ENCODE assay signal across 9 cellular contexts in the genomic region with DNA sequence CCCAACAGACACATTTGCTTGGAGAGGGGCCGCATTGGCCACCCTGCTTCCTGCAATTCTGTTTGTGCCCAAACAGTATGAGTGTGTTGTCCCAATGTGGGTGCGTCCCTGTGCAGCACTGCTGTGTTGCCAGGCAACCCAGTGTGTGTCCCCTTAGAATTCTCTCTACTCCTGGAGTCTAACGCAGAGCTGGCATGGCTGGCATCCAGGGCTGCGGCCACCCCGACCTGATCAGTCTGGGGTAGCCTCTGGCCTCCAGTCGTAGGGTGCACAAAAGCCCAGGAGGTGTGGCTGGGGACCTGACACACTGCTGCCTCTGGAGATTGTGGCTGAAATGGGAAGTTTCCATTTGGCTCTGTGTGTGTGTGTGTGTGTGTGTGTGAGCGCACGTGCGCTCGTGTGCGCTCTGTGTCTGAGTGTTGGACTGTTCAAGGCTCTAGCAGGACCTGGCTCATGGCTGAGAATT. TPM values are rescaled to one million over a fixed set of nuclear protein-coding genes. Genes with fewer than 3 reads are reported as not detected.
DNase-seq lines count a peak whose midpoint lies in the region; ATAC-seq, FAIRE-seq and TF ChIP-seq lines count a peak whose summit lies in the region.
"Had no signal": no experiment of that assay in that cellular context is flagged by ENCODE, and none has a peak within 500 bp of the region (broad histone marks: within the 10 kb centered on the region; RNA-seq: fewer than 3 reads in every experiment).

No MANE protein-coding gene starts in this region.

- H3K27ac ChIP-seq in GM12878 (ENCODE audit: control insufficient read depth, insufficient read depth) (no peak overlapping the region), layer of hippocampus (ENCODE audit: low read depth, low read length) (peak overlapping the region; percentile 64), suprapubic skin (peak overlapping the region; percentile 94)

- no peak overlapping the region for H2AFZ ChIP-seq in GM12878 (ENCODE audit: control insufficient read depth, low read depth, low read length)

- intact Hi-C loops in GM12878 (cut with micrococcal nuclease; ENCODE audit: unreplicated experiment) = no loop called here

- FAIRE-seq in GM12878 (lab: Jason Lieb, UNC) = no peak

- H3K36me3 ChIP-seq in GM12878 (ENCODE audit: control insufficient read depth in 2 of 2, insufficient read depth in 2 of 2, low read length in 1 of 2) = no peaks in the 10 kb centered on the region
- H3K36me3 ChIP-seq in suprapubic skin = no peaks in the 10 kb centered on the region

- RAD21 ChIA-PET in GM12878 (lab: Charles Lee; ENCODE audit: unreplicated experiment) = interaction anchor here (2.0 to 2.4 kb wide), 2 partner anchors 32 to 74 kb away, joined by 7 to 18 read pairs; no protein-coding TSS in a partner anchor

- no peaks in the 10 kb centered on the region for H3K79me2 ChIP-seq in GM12878 (ENCODE audit: control insufficient read depth, insufficient read depth, low read length)

- WGBS in GM12878 (ENCODE audit: insufficient coverage, insufficient replicate concordance, low lambda C conversion rate, missing lambda C conversion rate) = 46% methylated on average over 11 of the region's 11 CpGs
- 28% methylated on average over 10 of the region's 11 CpGs for WGBS in suprapubic skin

- H3K4me2 ChIP-seq in GM12878 (ENCODE audit: control insufficient read depth, insufficient read depth) = no peak overlapping the region

- no peaks in the 10 kb centered on the region for H4K20me1 ChIP-seq in GM12878 (ENCODE audit: control insufficient read depth, insufficient read depth)

- H3K4me3 ChIP-seq in NB4 (ENCODE audit: low read depth, low read length) (no peak overlapping the region), GM12878 (no peak overlapping the region), suprapubic skin (no peak overlapping the region)

- no peak for TF ChIP-seq EP300 in GM12878 (IDR thresholded peaks at IDR 0.05; ENCODE audit: borderline replicate concordance in 1 of 2, control insufficient read depth in 1 of 2, low read depth in 2 of 2, low read length in 2 of 2)
- no peak for TF ChIP-seq EP300 in suprapubic skin (IDR thresholded peaks at IDR 0.05)

- no peak overlapping the region for H3K9ac ChIP-seq in GM12878 (ENCODE audit: control insufficient read depth, insufficient read depth, low read length)

- in situ Hi-C loops in GM12878 (cut with MboI) = no loop called here

- no TSS peak for BruUV-seq in GM12878 (replicated peaks; lab: Mats Ljungman, UMichigan)

- ATAC-seq in GM12878 (no peak; the same call in 2 of the 3 replicates), GM21528 (IDR thresholded peaks at IDR 0.05; ENCODE audit: low FRiP score, unreplicated experiment) (no peak), HG02870 (IDR thresholded peaks at IDR 0.05; ENCODE audit: unreplicated experiment) (no peak)

- peaks cover 14% of the 10 kb centered on the region for H3K4me1 ChIP-seq in GM12878 (ENCODE audit: control insufficient read depth, insufficient read depth, low read length)
- H3K4me1 ChIP-seq in suprapubic skin = peaks cover 57% of the 10 kb centered on the region

- TF ChIP-seq CTCF in NB4 (IDR thresholded peaks at IDR 0.05; ENCODE audit: low read depth, low read length) (peak; percentile 13), GM12878 (IDR thresholded peaks at IDR 0.05 in 2 of 3, conservative IDR thresholded peaks at IDR 0.05 in 1 of 3; ENCODE audit: control insufficient read depth in 2 of 3, extremely low read depth in 1 of 3, insufficient read depth in 1 of 3, low read depth in 3 of 3, low read length in 3 of 3) (no peak), suprapubic skin (IDR thresholded peaks at IDR 0.05) (peak in 1 of 2 donors; percentile 7)

- SMC1A ChIA-PET in GM12878 (lab: Charles Lee; ENCODE audit: uncharacterized antibody, unreplicated experiment) = no interaction called here

- H3K9me3 ChIP-seq in GM12878 (replicated peaks; ENCODE audit: control insufficient read depth, insufficient read depth, low read length) = no peaks in the 10 kb centered on the region
- no peaks in the 10 kb centered on the region for H3K9me3 ChIP-seq in suprapubic skin

- no peak for TF ChIP-seq POLR2A in NB4 (IDR thresholded peaks at IDR 0.05; ENCODE audit: extremely low read depth, insufficient read length)
- TF ChIP-seq POLR2A in GM12878 (IDR thresholded peaks at IDR 0.05; ENCODE audit: low read depth, low read length) = no peak
- TF ChIP-seq POLR2A in suprapubic skin (IDR thresholded peaks at IDR 0.05) = no peak

- CTCF ChIA-PET in GM12878 (lab: Yijun Ruan, JAX) = interaction anchor here (0.9 to 4.0 kb wide), 3 partner anchors 28 to 74 kb away, joined by 3 to 24 read pairs (median 3); no protein-coding TSS in a partner anchor

- no peaks in the 10 kb centered on the region for H3K27me3 ChIP-seq in GM12878 (replicated peaks in 1 of 2; ENCODE audit: control insufficient read depth in 2 of 2, insufficient read depth in 2 of 2, low read length in 1 of 2)
- no peaks in the 10 kb centered on the region for H3K27me3 ChIP-seq in layer of hippocampus (ENCODE audit: control insufficient read depth, insufficient read depth, low read length)
- H3K27me3 ChIP-seq in suprapubic skin = no peaks in the 10 kb centered on the region

- POLR2A ChIA-PET in GM12878 (lab: Charles Lee) = interaction anchor here (2.4 kb wide), 1 partner anchor 32 kb away, joined by 14 read pairs; no protein-coding TSS in a partner anchor

- TF ChIP-seq RAD21 in GM12878 (IDR thresholded peaks at IDR 0.05; ENCODE audit: insufficient read depth, low read depth, low read length) = no peak

- peak; percentile 74 for DNase-seq in NB4 (ENCODE audit: low read depth)
- DNase-seq in GM12878 (ENCODE audit: low read depth, low spot score) = no peak
- peak; percentile 86 to 93 for DNase-seq in suprapubic skin (ENCODE audit: low spot score in 2 of 2)
- DNase-seq in KG1 (lab: John Stamatoyannopoulos, UW) = no peak
- DNase-seq in NCI-H82 (lab: John Stamatoyannopoulos, UW) = no peak

TF ChIP-seq in GM12878, 131 proteins besides CTCF, POLR2A, EP300 and RAD21:
- TF ChIP-seq, protein P1, sequence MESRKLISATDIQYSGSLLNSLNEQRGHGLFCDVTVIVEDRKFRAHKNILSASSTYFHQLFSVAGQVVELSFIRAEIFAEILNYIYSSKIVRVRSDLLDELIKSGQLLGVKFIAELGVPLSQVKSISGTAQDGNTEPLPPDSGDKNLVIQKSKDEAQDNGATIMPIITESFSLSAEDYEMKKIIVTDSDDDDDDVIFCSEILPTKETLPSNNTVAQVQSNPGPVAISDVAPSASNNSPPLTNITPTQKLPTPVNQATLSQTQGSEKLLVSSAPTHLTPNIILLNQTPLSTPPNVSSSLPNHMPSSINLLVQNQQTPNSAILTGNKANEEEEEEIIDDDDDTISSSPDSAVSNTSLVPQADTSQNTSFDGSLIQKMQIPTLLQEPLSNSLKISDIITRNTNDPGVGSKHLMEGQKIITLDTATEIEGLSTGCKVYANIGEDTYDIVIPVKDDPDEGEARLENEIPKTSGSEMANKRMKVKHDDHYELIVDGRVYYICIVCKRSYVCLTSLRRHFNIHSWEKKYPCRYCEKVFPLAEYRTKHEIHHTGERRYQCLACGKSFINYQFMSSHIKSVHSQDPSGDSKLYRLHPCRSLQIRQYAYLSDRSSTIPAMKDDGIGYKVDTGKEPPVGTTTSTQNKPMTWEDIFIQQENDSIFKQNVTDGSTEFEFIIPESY (IDR thresholded peaks at IDR 0.05) = peak; percentile 71
- TF ChIP-seq BHLHE40 (IDR thresholded peaks at IDR 0.05; ENCODE audit: borderline replicate concordance in 1 of 2, low read depth in 2 of 2, low read length in 1 of 2) = peak; percentile 48 to 87; a peak in 3 of 4 replicates
- no peak for TF ChIP-seq BRCA1 (IDR thresholded peaks at IDR 0.05; ENCODE audit: low read depth, low read length)
- TF ChIP-seq IKZF1 (conservative IDR thresholded peaks at IDR 0.05) = peak; percentile 49
- TF ChIP-seq, protein P2, sequence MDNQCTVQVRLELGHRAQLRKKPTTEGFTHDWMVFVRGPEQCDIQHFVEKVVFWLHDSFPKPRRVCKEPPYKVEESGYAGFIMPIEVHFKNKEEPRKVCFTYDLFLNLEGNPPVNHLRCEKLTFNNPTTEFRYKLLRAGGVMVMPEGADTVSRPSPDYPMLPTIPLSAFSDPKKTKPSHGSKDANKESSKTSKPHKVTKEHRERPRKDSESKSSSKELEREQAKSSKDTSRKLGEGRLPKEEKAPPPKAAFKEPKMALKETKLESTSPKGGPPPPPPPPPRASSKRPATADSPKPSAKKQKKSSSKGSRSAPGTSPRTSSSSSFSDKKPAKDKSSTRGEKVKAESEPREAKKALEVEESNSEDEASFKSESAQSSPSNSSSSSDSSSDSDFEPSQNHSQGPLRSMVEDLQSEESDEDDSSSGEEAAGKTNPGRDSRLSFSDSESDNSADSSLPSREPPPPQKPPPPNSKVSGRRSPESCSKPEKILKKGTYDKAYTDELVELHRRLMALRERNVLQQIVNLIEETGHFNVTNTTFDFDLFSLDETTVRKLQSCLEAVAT (IDR thresholded peaks at IDR 0.05) = 0 out of 2 replicates have a peak, but pooled peaks have one; percentile 17

RNA-seq across cellular contexts. Expression of a gene that starts 48.0 kb away (rescaled TPM):
- not detected in 2 replicates for total RNA-seq in GM12878 (2013; cell fraction: nucleolus; rRNA removed)
- total RNA-seq in GM12878 (2014; rRNA removed) (not detected in 2 replicates), GM12878 (2014; rRNA removed; fragmentation: Illumina TruSeq; extraction: Trizol) (not detected in 2 replicates), GM12878 (2021) (not detected in 2 replicates), suprapubic skin (not detected)
- not detected for polyA plus RNA-seq in GM12878 (2011; ENCODE audit: low read depth)
- polyA plus RNA-seq in GM12878 (2011; rRNA removed) (not detected in 2 replicates), GM12878 (2014; fragmentation: Illumina TruSeq; extraction: Trizol) (not detected in 2 replicates), GM12878 (2014; fragmentation: Nextera tagmentation; extraction: Ambion mirVana) (not detected), GM12878 (2014; rRNA removed) (not detected in 2 replicates), GM12878 (2016; fragmentation: Nextera tagmentation; extraction: Ambion mirVana) (not detected)
- polyA plus RNA-seq in GM12878 (2011; cell fraction: cytosol; rRNA removed) = not detected in 2 replicates
- polyA plus RNA-seq in GM12878 (2011; cell fraction: nucleus; rRNA removed) = not detected in 2 replicates
- 0.11 TPM in 1 of 2 replicates, not detected in the other for polyA plus RNA-seq in GM12878 (2012)
- not detected in 2 replicates for polyA minus RNA-seq in GM12878 (2011; rRNA and poly(A)+ RNA removed)
- not detected in 2 replicates for polyA minus RNA-seq in GM12878 (2011; cell fraction: cytosol; rRNA and poly(A)+ RNA removed)
- polyA minus RNA-seq in GM12878 (2011; cell fraction: nucleus; rRNA and poly(A)+ RNA removed) = not detected in 2 replicates
- polyA plus RNA-seq: neural cell had no signal

Comparison
In these comparisons a context has a peak if more than half of its experiments do, and no peak if none do; other contexts are left out.
1. DNase-seq: peak in NB4 (single experiment) and suprapubic skin (2 of 2); none in GM12878 (single experiment), KG1 (single experiment) and NCI-H82 (single experiment).